1 cellular context compared by ENCODE assay signal in the genomic region with DNA sequence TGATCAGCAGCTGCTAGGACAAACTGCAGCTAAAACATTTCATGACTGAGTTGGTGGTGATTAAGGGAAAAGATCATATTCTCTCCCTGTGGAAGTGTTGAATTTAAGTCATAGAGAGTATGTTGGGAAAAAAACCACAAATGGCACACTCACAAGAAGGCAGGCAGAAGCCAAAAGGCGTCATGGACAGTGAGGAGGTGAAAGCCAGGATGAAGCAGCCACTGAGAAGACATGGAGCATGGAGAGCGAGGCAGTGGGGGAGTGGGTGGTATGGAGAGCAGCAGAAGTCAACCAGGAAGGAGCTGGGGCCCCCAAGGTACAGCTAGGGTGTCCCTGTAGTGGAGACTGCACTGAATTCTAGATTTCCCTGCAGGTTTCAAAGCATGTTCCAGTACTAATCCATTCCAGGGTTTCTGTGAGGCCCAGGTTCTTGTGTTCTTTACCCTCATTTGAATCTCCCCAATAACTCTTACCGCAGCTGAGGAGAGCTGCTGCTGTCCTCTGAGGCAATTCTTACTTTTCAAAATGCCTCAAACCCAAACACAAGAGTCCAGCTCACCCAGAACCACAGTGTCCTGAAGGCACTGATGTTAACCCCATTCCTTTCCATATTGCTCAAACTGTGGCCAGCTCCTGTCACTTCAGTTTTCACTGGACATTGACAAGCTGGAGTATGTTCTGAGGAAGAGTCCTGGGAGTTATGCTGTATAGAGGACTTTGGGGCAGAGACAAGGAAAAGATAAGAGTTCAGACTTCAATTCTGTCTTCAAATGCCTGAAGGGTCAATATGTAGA.
TF ChIP-seq lines count a peak whose summit lies in the region.

No MANE protein-coding gene starts in this region.

TF ChIP-seq in H1, 55 proteins besides CTCF, POLR2A, EP300 and RAD21 (continued from another document):
- TF ChIP-seq FOSL1 (IDR thresholded peaks at IDR 0.05; ENCODE audit: insufficient read depth, low read depth, low read length) (no peak), SAP30 (IDR thresholded peaks at IDR 0.05; ENCODE audit: insufficient read depth, insufficient replicate concordance, low read length) (no peak), KDM4A (IDR thresholded peaks at IDR 0.05; ENCODE audit: low read depth, low read length, severe bottlenecking) (no peak), RFX5 (IDR thresholded peaks at IDR 0.05; ENCODE audit: borderline replicate concordance, low read depth, low read length) (no peak), SIX5 (IDR thresholded peaks at IDR 0.05; ENCODE audit: low read depth, low read length) (no peak), POLR2AphosphoS5 (IDR thresholded peaks at IDR 0.05; ENCODE audit: low read depth, low read length) (no peak), EGR1 (IDR thresholded peaks at IDR 0.05; ENCODE audit: borderline replicate concordance, low read depth, low read length) (peak; percentile 27; the same call in 1 of the 2 replicates), JUND (IDR thresholded peaks at IDR 0.05; ENCODE audit: low read length) (no peak), SIRT6 (IDR thresholded peaks at IDR 0.05; ENCODE audit: low read length) (no peak), HDAC6 (IDR thresholded peaks at IDR 0.05; ENCODE audit: low read depth, low read length) (no peak), POU5F1 (IDR thresholded peaks at IDR 0.05; ENCODE audit: low read depth, low read length) (no peak), PHF8 (conservative IDR thresholded peaks at IDR 0.05; ENCODE audit: low read depth, low read length) (no peak)
- TF ChIP-seq, protein P1, sequence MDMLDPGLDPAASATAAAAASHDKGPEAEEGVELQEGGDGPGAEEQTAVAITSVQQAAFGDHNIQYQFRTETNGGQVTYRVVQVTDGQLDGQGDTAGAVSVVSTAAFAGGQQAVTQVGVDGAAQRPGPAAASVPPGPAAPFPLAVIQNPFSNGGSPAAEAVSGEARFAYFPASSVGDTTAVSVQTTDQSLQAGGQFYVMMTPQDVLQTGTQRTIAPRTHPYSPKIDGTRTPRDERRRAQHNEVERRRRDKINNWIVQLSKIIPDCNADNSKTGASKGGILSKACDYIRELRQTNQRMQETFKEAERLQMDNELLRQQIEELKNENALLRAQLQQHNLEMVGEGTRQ (IDR thresholded peaks at IDR 0.05; ENCODE audit: low read length), result no peak
